ENCODE assay signal across 8 cellular contexts in the genomic region with DNA sequence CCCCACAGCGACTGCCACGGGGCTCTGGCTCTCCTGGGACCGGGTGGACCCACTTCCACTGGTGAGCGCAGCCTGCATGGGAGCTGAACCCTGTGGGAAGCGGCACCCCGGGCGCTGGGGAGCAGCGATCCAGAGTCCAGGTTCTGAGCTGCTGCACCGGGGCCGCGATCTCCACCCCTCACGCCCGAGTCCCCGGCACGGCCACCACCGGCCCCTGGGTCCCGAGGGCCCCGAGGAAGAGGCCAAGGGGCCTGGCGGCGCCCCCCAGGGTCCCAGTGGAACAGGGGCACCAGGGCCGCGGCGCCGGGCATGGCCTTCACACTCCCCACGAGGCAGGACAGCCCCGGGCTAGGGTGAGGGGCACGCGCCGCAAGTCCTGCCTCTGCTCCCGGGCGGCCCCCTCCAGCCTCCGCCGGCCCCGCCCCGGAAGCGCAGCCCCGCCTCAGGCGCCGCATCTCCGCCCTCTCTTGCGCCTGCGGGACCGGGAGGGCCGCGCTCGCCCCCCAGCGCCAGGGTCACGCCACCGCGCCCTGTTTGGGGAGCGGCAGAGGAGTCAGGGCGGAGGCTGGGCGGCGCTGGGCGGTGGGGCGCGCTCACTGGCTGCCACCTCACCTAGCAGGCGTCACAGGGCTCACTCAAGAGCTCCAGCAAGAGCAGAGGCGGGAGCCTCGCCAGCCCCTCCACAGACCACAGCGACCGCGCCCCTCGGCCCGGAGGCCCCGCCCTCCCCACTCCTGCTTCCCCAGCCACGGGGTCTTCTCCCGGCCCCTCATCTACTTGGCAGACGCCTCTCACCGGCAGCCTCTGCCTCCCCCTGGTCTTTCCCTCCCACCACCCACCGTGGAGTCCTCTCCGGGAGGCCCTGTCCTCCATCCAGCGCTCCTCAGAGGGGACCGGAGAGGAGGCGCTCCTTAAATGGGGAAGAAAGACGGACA. TPM values are rescaled to one million over a fixed set of nuclear protein-coding genes. Genes with fewer than 3 reads are reported as not detected.
DNase-seq lines count a peak whose midpoint lies in the region; ATAC-seq, FAIRE-seq and TF ChIP-seq lines count a peak whose summit lies in the region.

No MANE protein-coding gene starts in this region.

- intact Hi-C loops in kidney (cut with DNase I), result no loop called here

- peaks cover 7 to 9% of the 10 kb centered on the region in 2 donors for H3K4me1 ChIP-seq in kidney (ENCODE audit: control insufficient read depth in 1 of 2, insufficient read depth in 1 of 2, low read depth in 1 of 2, low read length in 2 of 2)

- peak overlapping the region; percentile 74 for H3K4me3 Mint-ChIP-seq in central memory CD8-positive, alpha-beta T cell

- peak; percentile 21 for DNase-seq in GM04503 (ENCODE audit: low read depth)
- DNase-seq in HCEC 1CT, result peak; percentile 82
- peak; percentile 76 for DNase-seq in MV-4-11 (lab: John Stamatoyannopoulos, UW)
- peak; percentile 80 for DNase-seq in activated CD4-positive, CD25-positive, alpha-beta regulatory T cell treated with anti-CD3 and anti-CD28 coated beads, Interleukin-2, amount 50 U/mL, for 16 hours (ENCODE audit: low read depth, low spot score)
- peak; percentile 85 to 89 for DNase-seq in central memory CD8-positive, alpha-beta T cell (ENCODE audit: low spot score in 2 of 2)
- peak; percentile 95 for DNase-seq in kidney
- peak; percentile 80 to 87 for DNase-seq in stimulated activated CD4-positive, alpha-beta T cell treated with anti-CD3 and anti-CD28 coated beads, Interleukin-15, amount 100 ng/mL, for 1 hour (ENCODE audit: low read depth in 1 of 2, low spot score in 1 of 2)
- DNase-seq in SK-N-DZ (ENCODE audit: low spot score), result no peak

- TF ChIP-seq CTCF in kidney (IDR thresholded peaks at IDR 0.05; ENCODE audit: borderline replicate concordance, extremely low read depth, insufficient read depth), result peak; percentile 30

- peak overlapping the region in 1 of 2 donors; percentile 12 for H3K9ac ChIP-seq in kidney (ENCODE audit: low read length in 2 of 2)

- no peaks in the 10 kb centered on the region for H3K9me3 ChIP-seq in kidney (ENCODE audit: control insufficient read depth in 1 of 2, low read length in 2 of 2)

- H3K9me3 Mint-ChIP-seq in central memory CD8-positive, alpha-beta T cell, result no peaks in the 10 kb centered on the region

- peak; percentile 100 for ATAC-seq in central memory CD8-positive, alpha-beta T cell (replicated peaks; ENCODE audit: extremely low read depth, poor library complexity, severe bottlenecking)

- H3K36me3 ChIP-seq in kidney (ENCODE audit: control insufficient read depth in 1 of 2, insufficient read depth in 2 of 2, low read length in 2 of 2), result peaks cover 6 to 18% of the 10 kb centered on the region in 2 donors

- peaks cover 27% of the 10 kb centered on the region for H3K4me1 Mint-ChIP-seq in central memory CD8-positive, alpha-beta T cell

- H3K27me3 Mint-ChIP-seq in central memory CD8-positive, alpha-beta T cell, result no peaks in the 10 kb centered on the region

- H3K27ac ChIP-seq in kidney (ENCODE audit: low read depth in 2 of 2, low read length in 2 of 2), result peak overlapping the region in 1 of 2 donors; percentile 7

- H3K36me3 Mint-ChIP-seq in central memory CD8-positive, alpha-beta T cell (ENCODE audit: insufficient read depth), result peaks cover 8% of the 10 kb centered on the region

- no peak for FAIRE-seq in kidney (lab: Jason Lieb, UNC)

- peak overlapping the region; percentile 84 for H3K27ac Mint-ChIP-seq in central memory CD8-positive, alpha-beta T cell (ENCODE audit: low read depth)

- H3K4me3 ChIP-seq in kidney (ENCODE audit: low read length in 2 of 2), result peak overlapping the region in 1 of 2 donors; percentile 44

RNA-seq across cellular contexts. Expression of a gene that starts 26.8 kb away (rescaled TPM):
- total RNA-seq in kidney, result 68.0 TPM
- polyA plus RNA-seq in kidney (ENCODE audit: insufficient read depth, low read depth, low replicate concordance), result 184 TPM
- polyA plus RNA-seq in SK-N-DZ (2014; cell fraction: cytosol; rRNA removed), result 65.1 and 66.6 TPM in 2 replicates
- polyA plus RNA-seq in SK-N-DZ (2014; cell fraction: nucleus; rRNA removed), result 28.6 and 35.8 TPM in 2 replicates

RNA-seq across cellular contexts. Expression of a gene that starts 27.4 kb away (rescaled TPM):
- total RNA-seq in kidney, result 81.0 TPM
- 56.6 TPM for polyA plus RNA-seq in kidney (ENCODE audit: insufficient read depth, low read depth, low replicate concordance)
- polyA plus RNA-seq in SK-N-DZ (2014; cell fraction: cytosol; rRNA removed), result 137 and 140 TPM in 2 replicates
- polyA plus RNA-seq in SK-N-DZ (2014; cell fraction: nucleus; rRNA removed), result 174 and 224 TPM in 2 replicates

RNA-seq across cellular contexts. Expression of a gene that starts 51.6 kb away (rescaled TPM):
- 28.8 TPM for total RNA-seq in kidney
- polyA plus RNA-seq in kidney (ENCODE audit: insufficient read depth, low read depth, low replicate concordance), result 22.9 TPM
- 31.0 and 35.6 TPM in 2 replicates for polyA plus RNA-seq in SK-N-DZ (2014; cell fraction: cytosol; rRNA removed)
- 34.4 and 40.9 TPM in 2 replicates for polyA plus RNA-seq in SK-N-DZ (2014; cell fraction: nucleus; rRNA removed)
